8 cellular contexts compared by ENCODE assay signal in genomic region chr6:139126255-139126654, GRCh38. TPM values are rescaled to one million over a fixed set of nuclear protein-coding genes. Genes with fewer than 3 reads are reported as not detected.
DNase-seq lines count a peak whose midpoint lies in the region; ATAC-seq, FAIRE-seq and TF ChIP-seq lines count a peak whose summit lies in the region.

No MANE protein-coding gene starts in this region.

- no peaks in the 10 kb centered on the region for H3K27me3 Mint-ChIP-seq in activated T-helper 17 cell treated with anti-CD3 and anti-CD28 coated beads, Interleukin-2, amount 50 U/mL, for 72 hours

- ATAC-seq in activated T-helper 17 cell treated with anti-CD3 and anti-CD28 coated beads, Interleukin-2, amount 50 U/mL, for 72 hours (replicated peaks): peak; percentile 64
- no peak for ATAC-seq in GM21723 (IDR thresholded peaks at IDR 0.05; ENCODE audit: unreplicated experiment)
- no peak for ATAC-seq in GM19035 (IDR thresholded peaks at IDR 0.05; ENCODE audit: unreplicated experiment)

- H3K4me1 Mint-ChIP-seq in activated T-helper 17 cell treated with anti-CD3 and anti-CD28 coated beads, Interleukin-2, amount 50 U/mL, for 72 hours: peaks cover 29% of the 10 kb centered on the region

- H3K9me3 Mint-ChIP-seq in activated T-helper 17 cell treated with anti-CD3 and anti-CD28 coated beads, Interleukin-2, amount 50 U/mL, for 72 hours: no peaks in the 10 kb centered on the region

- H3K27ac Mint-ChIP-seq in activated T-helper 17 cell treated with anti-CD3 and anti-CD28 coated beads, Interleukin-2, amount 50 U/mL, for 72 hours: peak overlapping the region; percentile 82

- peak; percentile 72 for DNase-seq in AG08396 (ENCODE audit: low spot score)
- DNase-seq in HK-2 (ENCODE audit: unreplicated experiment): peak; percentile 14
- DNase-seq in iris pigment epithelial cell (ENCODE audit: low read depth): peak; percentile 94
- no peak for DNase-seq in D721Med (ENCODE audit: insufficient read length, low spot score)
- no peak for DNase-seq in stimulated activated CD4-positive, alpha-beta T cell treated with anti-CD3 and anti-CD28 coated beads, Interleukin-12 subunit alpha, Interleukin-12 subunit beta, amount 100 ng/mL, for 4 hours

- TF ChIP-seq CTCF in D721Med (IDR thresholded peaks at IDR 0.05; ENCODE audit: insufficient read depth, missing control alignments): no peak

- no peaks in the 10 kb centered on the region for H3K36me3 Mint-ChIP-seq in activated T-helper 17 cell treated with anti-CD3 and anti-CD28 coated beads, Interleukin-2, amount 50 U/mL, for 72 hours (ENCODE audit: low read depth)

- FAIRE-seq in D721Med (lab: Jason Lieb, UNC): no peak

- H3K4me3 Mint-ChIP-seq in activated T-helper 17 cell treated with anti-CD3 and anti-CD28 coated beads, Interleukin-2, amount 50 U/mL, for 72 hours: peak overlapping the region; percentile 78

RNA-seq across cellular contexts. Expression of gene HECA, which starts 8.6 kb away (rescaled TPM):
- 10 to 100 TPM; 67.0 to 85.7 TPM for total RNA-seq in activated T-helper 17 cell treated with anti-CD3 and anti-CD28 coated beads, Interleukin-2, amount 50 U/mL, for 72 hours

Comparison
In these comparisons a context has a peak if more than half of its experiments do, and no peak if none do; other contexts are left out.
1. DNase-seq: peak in AG08396 (single experiment), HK-2 (single experiment) and iris pigment epithelial cell (single experiment); none in D721Med (single experiment) and stimulated activated CD4-positive, alpha-beta T cell treated with anti-CD3 and anti-CD28 coated beads, Interleukin-12 subunit alpha, Interleukin-12 subunit beta, amount 100 ng/mL, for 4 hours (single experiment).